ENCODE assay signal across 1 cellular context in genomic region chr1:8137406-8138244, GRCh38.
TF ChIP-seq lines count a peak whose summit lies in the region.

No MANE protein-coding gene starts in this region.

TF ChIP-seq in GM23338, 12 proteins besides CTCF, POLR2A, EP300 and RAD21 (continued from another document):
- TF ChIP-seq EZH2 (IDR thresholded peaks at IDR 0.05; ENCODE audit: low read depth, unreplicated experiment) (no peak), ZNF114 (CRISPR knock-in tag; IDR thresholded peaks at IDR 0.05) (no peak), EZH2phosphoT487 (IDR thresholded peaks at IDR 0.05; ENCODE audit: unreplicated experiment) (no peak), JUNB (IDR thresholded peaks at IDR 0.05; ENCODE audit: unreplicated experiment) (no peak), REST (IDR thresholded peaks at IDR 0.05; ENCODE audit: unreplicated experiment) (no peak), NANOG (IDR thresholded peaks at IDR 0.05; ENCODE audit: borderline replicate concordance) (no peak), STAT1 (IDR thresholded peaks at IDR 0.05; ENCODE audit: unreplicated experiment) (no peak), CREB1 (CRISPR knock-in tag; IDR thresholded peaks at IDR 0.05; ENCODE audit: low read depth) (no peak)
